In the genomic region with DNA sequence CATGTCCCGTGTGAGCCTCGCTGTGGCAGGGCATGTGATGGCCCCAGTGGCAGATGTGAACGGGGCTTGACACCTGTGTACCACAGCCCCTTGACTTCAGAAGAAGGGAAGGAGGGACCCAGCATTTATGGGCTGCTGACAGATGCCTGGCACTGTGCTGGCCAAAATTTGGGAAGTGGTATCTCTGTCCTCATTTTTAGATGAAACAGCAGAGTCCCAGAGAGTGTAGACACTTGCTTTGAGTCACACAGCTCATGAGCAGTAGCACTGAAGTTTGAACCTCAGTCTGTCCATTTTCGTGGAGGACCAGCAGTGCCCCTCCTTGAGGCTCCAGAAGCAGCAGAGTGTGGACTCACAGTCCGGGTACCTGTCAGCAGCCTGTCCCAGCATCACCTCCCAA, we compare ENCODE assay signal across 23 cellular contexts. TPM values are rescaled to one million over a fixed set of nuclear protein-coding genes. Genes with fewer than 3 reads are reported as not detected.
DNase-seq lines count a peak whose midpoint lies in the region; ATAC-seq, FAIRE-seq and TF ChIP-seq lines count a peak whose summit lies in the region.
"Had no signal": no experiment of that assay in that cellular context is flagged by ENCODE, and none has a peak within 500 bp of the region (broad histone marks: within the 10 kb centered on the region; RNA-seq: fewer than 3 reads in every experiment).

No MANE protein-coding gene starts in this region.

- no peak for ATAC-seq in Panc1
- no peak for ATAC-seq in SK-N-SH treated with all-trans-retinoic acid at 6 μM for 48 hours
- no peak for ATAC-seq in GM19455 (IDR thresholded peaks at IDR 0.05; ENCODE audit: unreplicated experiment)
- ATAC-seq: activated T-cell treated with anti-CD3 and anti-CD28 coated beads, Interleukin-2, amount 50 U/mL, for 72 hours; psoas muscle; T-cell had no signal

- H2AK5ac ChIP-seq in H1 (ENCODE audit: low read depth, low read length): 0 out of 2 replicates have a peak overlapping the region, but pooled peaks have one; percentile 39

- no peak overlapping the region for H4K8ac ChIP-seq in H1 (ENCODE audit: extremely low read depth, insufficient read depth, low read length)

- H3K36me3 ChIP-seq in Panc1 (ENCODE audit: control insufficient read depth, insufficient read depth, low read length): no peaks in the 10 kb centered on the region
- H3K36me3 ChIP-seq in H1 (ENCODE audit: control insufficient read depth in 2 of 4, insufficient read depth in 4 of 4, low read length in 3 of 4): no peaks in the 10 kb centered on the region
- peaks cover 31% of the 10 kb centered on the region for H3K36me3 ChIP-seq in neutrophil
- no peaks in the 10 kb centered on the region for H3K36me3 ChIP-seq in tibial nerve
- H3K36me3 ChIP-seq: breast epithelium, colonic mucosa, Peyer's patch had no signal

- POLR2A ChIA-PET in Panc1 (lab: Charles Lee) (no interaction called here), H1 (lab: Charles Lee; ENCODE audit: partially characterized antibody) (interaction anchor here (1.0 kb wide), 1 partner anchor 10 kb away, joined by 3 read pairs; no protein-coding TSS in a partner anchor)

- peaks cover 3 to 13% of the 10 kb centered on the region in 2 experiments for H4K20me1 ChIP-seq in H1 (replicated peaks in 1 of 2; ENCODE audit: control insufficient read depth in 1 of 2, insufficient read depth in 2 of 2, low read length in 2 of 2)

- no peak overlapping the region for H2BK20ac ChIP-seq in H1 (ENCODE audit: low read length)

- DNase-seq in Panc1 (ENCODE audit: low read depth, low spot score) (no peak), H1 (ENCODE audit: low read depth in 1 of 2, low spot score in 2 of 2) (no peak), tibial nerve (ENCODE audit: low spot score in 2 of 2) (no peak), HUDEP-2 (lab: John Stamatoyannopoulos, UW; ENCODE audit: unreplicated experiment in 76 of 76) (no peak), NCI-H2081 (lab: John Stamatoyannopoulos, UW) (no peak)
- DNase-seq: activated CD4-positive, alpha-beta T cell treated with anti-CD3 and anti-CD28 coated beads for 4 hours; activated naive CD4-positive, alpha-beta T cell treated with anti-CD3 and anti-CD28 coated beads for 36 hours; activated T-cell treated with anti-CD3 and anti-CD28 coated beads, Interleukin-2, amount 50 U/mL, for 72 hours; colonic mucosa; EL; endodermal cell; NCI-H1436; NK-92 treated with Interleukin-12 subunit alpha and Interleukin-12 subunit beta, amount 100 ng/mL, for 24 hours; Peyer's patch; psoas muscle; SJCRH30; T-cell had no signal

- intact Hi-C loops in Panc1 (cut with micrococcal nuclease; ENCODE audit: unreplicated experiment): no loop called here

- TF ChIP-seq CTCF in Panc1 (IDR thresholded peaks at IDR 0.05) (no peak), H1 (IDR thresholded peaks at IDR 0.05; ENCODE audit: control extremely low read depth in 1 of 3, insufficient read depth in 1 of 3, low read depth in 1 of 3, low read length in 3 of 3) (no peak), neutrophil (IDR thresholded peaks at IDR 0.05) (no peak), tibial nerve (IDR thresholded peaks at IDR 0.05) (no peak)

- no peak overlapping the region for H3K14ac ChIP-seq in H1 (ENCODE audit: insufficient read length)

- H2BK15ac ChIP-seq in H1 (ENCODE audit: low read length): no peak overlapping the region

- H3K27ac ChIP-seq in Panc1 (ENCODE audit: low read length) (peak overlapping the region; percentile 51; the same call in 1 of the 2 replicates), H1 (ENCODE audit: low read depth, low read length) (no peak overlapping the region), neutrophil (peak overlapping the region; percentile 88), tibial nerve (peak overlapping the region; percentile 69 to 98 (median 86))
- H3K27ac ChIP-seq: breast epithelium, colonic mucosa, psoas muscle, SJCRH30 had no signal

- H3K9ac ChIP-seq in H1 (replicated peaks in 1 of 4; ENCODE audit: extremely low read depth in 1 of 4, low read depth in 3 of 4, low read length in 3 of 4): no peak overlapping the region

- TF ChIP-seq POLR2A in H1 (IDR thresholded peaks at IDR 0.05; ENCODE audit: control extremely low read depth in 1 of 2, low read depth in 2 of 2, low read length in 2 of 2) (no peak), tibial nerve (IDR thresholded peaks at IDR 0.05) (no peak)

- H3K23ac ChIP-seq in H1 (ENCODE audit: insufficient read length): no peak overlapping the region

- H3K18ac ChIP-seq in H1 (ENCODE audit: extremely low read depth, low read length): no peak overlapping the region

- H3K27me3 ChIP-seq in Panc1 (ENCODE audit: control insufficient read depth, insufficient read depth, low read length) (no peaks in the 10 kb centered on the region), H1 (replicated peaks in 1 of 4; ENCODE audit: control insufficient read depth in 3 of 4, extremely low read depth in 1 of 4, insufficient read depth in 3 of 4, low read length in 3 of 4) (no peaks in the 10 kb centered on the region), neutrophil (no peaks in the 10 kb centered on the region), tibial nerve (no peaks in the 10 kb centered on the region)
- H3K27me3 ChIP-seq: breast epithelium, colonic mucosa, Peyer's patch, SJCRH30 had no signal

- no peak for TF ChIP-seq EP300 in H1 (IDR thresholded peaks at IDR 0.05; ENCODE audit: borderline replicate concordance in 1 of 2, low read depth in 2 of 2, low read length in 2 of 2)
- no peak for TF ChIP-seq EP300 in tibial nerve (IDR thresholded peaks at IDR 0.05)

- no peaks in the 10 kb centered on the region for H3K23me2 ChIP-seq in H1 (ENCODE audit: low read depth, low read length)

- FAIRE-seq in H1 (lab: Jason Lieb, UNC): no peak
- FAIRE-seq: keratinocyte, TTC549 had no signal

- no peak overlapping the region for H3K4ac ChIP-seq in H1 (replicated peaks; ENCODE audit: insufficient read length, low read depth, low read length)

- H3K4me1 ChIP-seq in Panc1 (ENCODE audit: control insufficient read depth, insufficient read depth, low read length) (peaks cover 52% of the 10 kb centered on the region), H1 (replicated peaks in 1 of 4; ENCODE audit: control insufficient read depth in 3 of 4, insufficient read depth in 4 of 4, low read length in 3 of 4) (peaks cover 0 to 5% (median under 1%) of the 10 kb centered on the region in 4 experiments; a peak in 4 of 7 replicates), neutrophil (ENCODE audit: control insufficient read depth in 1 of 2, insufficient read depth in 1 of 2, low read depth in 1 of 2, low read length in 1 of 2) (peaks cover 46 to 65% of the 10 kb centered on the region in 2 experiments), tibial nerve (peaks cover 0 to 100% (median 77%) of the 10 kb centered on the region in 4 donors)
- H3K4me1 ChIP-seq: SJCRH30 had no signal

- no peak overlapping the region for H4K91ac ChIP-seq in H1 (replicated peaks; ENCODE audit: insufficient read length, low read length)

- H2BK120ac ChIP-seq in H1 (replicated peaks; ENCODE audit: low read depth, low read length): no peak overlapping the region

- H3K56ac ChIP-seq in H1 (replicated peaks; ENCODE audit: insufficient read length, low read depth, low read length): no peak overlapping the region

- peaks cover 0 to 2% of the 10 kb centered on the region in 2 experiments; a peak in 1 of 4 replicates for H3K79me2 ChIP-seq in H1 (ENCODE audit: control insufficient read depth in 1 of 2, insufficient read depth in 2 of 2, low read length in 2 of 2)

- H3K4me3 ChIP-seq in Panc1 (ENCODE audit: low read depth in 2 of 2, low read length in 2 of 2): no peak overlapping the region
- no peak overlapping the region for H3K4me3 ChIP-seq in H1 (ENCODE audit: extremely low read depth in 1 of 4, insufficient read depth in 2 of 4, low read depth in 3 of 4, low read length in 4 of 4)
- no peak overlapping the region for H3K4me3 ChIP-seq in neutrophil (ENCODE audit: low read depth in 1 of 2, low read length in 1 of 2)
- no peak overlapping the region for H3K4me3 ChIP-seq in tibial nerve
- H3K4me3 ChIP-seq: breast epithelium, colonic mucosa, Peyer's patch, psoas muscle, SJCRH30 had no signal

- no peak overlapping the region for H4K5ac ChIP-seq in H1 (ENCODE audit: insufficient read length, low read depth, low read length)

- no peak overlapping the region for H3K4me2 ChIP-seq in H1 (ENCODE audit: insufficient read depth in 1 of 2, low read depth in 2 of 2, low read length in 2 of 2)

- CTCF ChIA-PET in Panc1 (lab: Charles Lee): no interaction called here
- CTCF ChIA-PET in H1 (lab: Charles Lee; ENCODE audit: partially characterized antibody): no interaction called here

- TF ChIP-seq RAD21 in H1 (IDR thresholded peaks at IDR 0.05 in 1 of 2, conservative IDR thresholded peaks at IDR 0.05 in 1 of 2; ENCODE audit: low read depth in 2 of 2, low read length in 2 of 2): no peak

- no TSS peak for BruUV-seq in Panc1 (replicated peaks; lab: Mats Ljungman, UMichigan)

- peaks cover 16% of the 10 kb centered on the region; the same call in 1 of the 2 replicates for H3K79me1 ChIP-seq in H1 (ENCODE audit: low read depth, low read length)

- 75% methylated on average over 5 of the region's 5 CpGs; no CpG with 5 or more reads in 1 of the 2 experiments for WGBS in H1 (ENCODE audit: extremely low coverage in 1 of 2, insufficient coverage in 1 of 2, insufficient read length in 1 of 2, insufficient replicate concordance in 2 of 2, low coverage in 1 of 2, low lambda C conversion rate in 2 of 2, missing lambda C conversion rate in 1 of 2), 2 experiments
- 77 to 81% methylated on average over 5 of the region's 5 CpGs for WGBS in tibial nerve, 2 donors

- no peak overlapping the region for H2AFZ ChIP-seq in H1 (ENCODE audit: low read length)

- H3K9me3 ChIP-seq in Panc1 (ENCODE audit: control insufficient read depth, insufficient read depth, low read depth, low read length) (no peaks in the 10 kb centered on the region), H1 (ENCODE audit: insufficient read depth in 2 of 2, low read depth in 1 of 2, low read length in 1 of 2) (no peaks in the 10 kb centered on the region), neutrophil (no peaks in the 10 kb centered on the region), tibial nerve (no peaks in the 10 kb centered on the region)
- H3K9me3 ChIP-seq: breast epithelium, colonic mucosa, Peyer's patch, psoas muscle, SJCRH30 had no signal

- H2BK5ac ChIP-seq in H1 (ENCODE audit: low read depth, low read length): no peak overlapping the region

- H2BK12ac ChIP-seq in H1 (ENCODE audit: low read depth, low read length): no peak overlapping the region

- in situ Hi-C loops in Panc1 (cut with HindIII; ENCODE audit: low pct_unique_long_range_greater_than_20kb, low sequenced_read_pairs): no loop called here

RNA-seq across cellular contexts. Expression of gene NEK6, which starts 16.5 kb away (rescaled TPM):
- 56.3 TPM for total RNA-seq in Panc1 (2021; ENCODE audit: unreplicated experiment)
- 74.0 TPM for polyA plus RNA-seq in Panc1 (2012; ENCODE audit: insufficient read length)
- 16.6 and 19.7 TPM in 2 replicates for total RNA-seq in H1 (2021; fragmentation: NEBNext Ultra II Directional; extraction: Animal tissue kit (Norgen Biotek cat#: 25700))
- polyA plus RNA-seq in H1 (2011; rRNA removed): 17.7 and 23.9 TPM in 2 replicates
- polyA plus RNA-seq in H1 (2011; cell fraction: cytosol; rRNA removed): 12.8 TPM
- polyA plus RNA-seq in H1 (2011; cell fraction: nucleus; rRNA removed): 19.1 TPM
- polyA plus RNA-seq in H1 (2012, experiment 1 of 2): 8.7 to 13.7 TPM (median 12.4 TPM) in 4 replicates
- polyA plus RNA-seq in H1 (2012, experiment 2 of 2): 6.3 TPM
- 9.1 TPM for polyA plus RNA-seq in H1 (2013, experiment 1 of 2)
- 9.1 TPM for polyA plus RNA-seq in H1 (2013, experiment 2 of 2)
- 21.8 and 31.4 TPM in 2 replicates for polyA minus RNA-seq in H1 (2011; rRNA and poly(A)+ RNA removed)
- polyA minus RNA-seq in H1 (2011; cell fraction: cytosol; rRNA and poly(A)+ RNA removed): 7.7 TPM
- 18.9 TPM for polyA minus RNA-seq in H1 (2011; cell fraction: nucleus; rRNA and poly(A)+ RNA removed)
- total RNA-seq in tibial nerve: 10 to 100 TPM; 25.3 to 53.1 (median 43.3) TPM
